In the genomic region with DNA sequence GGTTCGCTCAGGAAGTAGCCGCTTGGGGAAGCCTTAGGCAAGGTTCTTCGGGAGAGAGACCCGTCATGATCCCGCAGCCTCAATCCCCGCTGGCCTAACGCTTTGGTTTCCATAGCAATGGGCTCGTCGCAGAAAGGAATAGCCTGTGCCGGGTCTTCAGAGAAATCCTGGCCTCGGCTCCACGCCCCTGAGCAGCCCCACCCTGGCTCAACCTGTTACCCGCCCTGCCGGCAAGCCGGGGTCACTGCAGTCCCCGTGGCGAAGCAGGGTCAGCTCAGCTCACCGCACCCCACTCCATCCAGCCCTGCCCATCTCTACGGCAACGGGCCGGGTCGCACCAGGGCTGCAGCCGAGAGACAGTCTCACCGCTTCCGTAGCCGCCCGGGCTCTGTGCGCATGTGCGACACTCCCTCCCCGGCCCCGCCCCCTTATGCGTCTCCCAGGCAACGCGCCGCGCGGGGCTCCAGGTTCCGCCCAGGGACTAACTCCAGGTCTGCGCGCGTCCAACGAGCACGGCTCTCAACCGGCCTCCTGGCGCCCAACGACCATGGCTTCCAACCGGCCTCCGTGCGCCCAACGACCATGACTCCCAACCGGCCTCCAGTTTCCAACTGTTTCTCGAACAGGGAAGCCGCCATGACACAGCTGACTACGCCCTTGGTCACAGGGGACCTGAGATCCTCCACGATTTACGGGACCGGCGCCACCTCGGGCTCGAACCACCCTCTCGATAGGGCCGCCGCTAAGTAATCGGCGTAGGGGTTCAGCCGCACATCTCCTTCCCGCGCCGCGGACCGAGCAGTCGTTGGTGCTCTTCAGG, we compare ENCODE assay signal across 8 cellular contexts.
DNase-seq lines count a peak whose midpoint lies in the region; TF ChIP-seq lines count a peak whose summit lies in the region.

A gene (minus strand): TSS at position 390 of the 820 bp plus-strand sequence. CDS start 3,872 bp downstream, outside the sequence.

- H3K9me3 ChIP-seq in SK-N-MC (ENCODE audit: low read depth, low read length): no peaks in the 10 kb centered on the region

- peak within 1 kb of the TSS; percentile 84 for H3K27ac Mint-ChIP-seq in activated naive CD4-positive, alpha-beta T cell treated with anti-CD3 and anti-CD28 coated beads, Interleukin-2, amount 10 ng/mL, durations not matched to agents 7 days and 5 days

- H3K4me1 Mint-ChIP-seq in activated naive CD4-positive, alpha-beta T cell treated with anti-CD3 and anti-CD28 coated beads, Interleukin-2, amount 10 ng/mL, durations not matched to agents 7 days and 5 days: peaks cover 16% of the 10 kb centered on the region

- peak within 1 kb of the TSS; percentile 97 for H3K4me3 Mint-ChIP-seq in activated naive CD4-positive, alpha-beta T cell treated with anti-CD3 and anti-CD28 coated beads, Interleukin-2, amount 10 ng/mL, durations not matched to agents 7 days and 5 days

- POLR2A ChIA-PET in HEK293T (lab: Yijun Ruan, JAX): interaction anchor here (0.6 to 1.6 kb wide), 7 partner anchors 11 to 73 kb away, joined by 3 to 4 read pairs (median 3); a partner anchor contains a TSS

- peak within 1 kb of the TSS; percentile 84 for H3K4me3 ChIP-seq in SK-N-MC

- DNase-seq in GM04504 (ENCODE audit: low read depth): peak; percentile 78
- DNase-seq in HEK293T (ENCODE audit: extremely low spot score): peak; percentile 99
- DNase-seq in NAMALWA (ENCODE audit: low spot score): peak; percentile 92
- DNase-seq in SK-N-MC (ENCODE audit: low read depth, low spot score): no peak
- peak; percentile 95 for DNase-seq in activated naive CD4-positive, alpha-beta T cell treated with anti-CD3 and anti-CD28 coated beads, Interleukin-2, amount 10 ng/mL, durations not matched to agents 7 days and 5 days
- peak; percentile 99 for DNase-seq in germinal center (ENCODE audit: low spot score)
- DNase-seq in non-pigmented ciliary epithelial cell (ENCODE audit: low read depth): peak; percentile 27
- DNase-seq in superior temporal gyrus (ENCODE audit: extremely low spot score): peak; percentile 90

- H3K36me3 Mint-ChIP-seq in activated naive CD4-positive, alpha-beta T cell treated with anti-CD3 and anti-CD28 coated beads, Interleukin-2, amount 10 ng/mL, durations not matched to agents 7 days and 5 days: peaks cover 14% of the 10 kb centered on the region

- peak within 1 kb of the TSS; percentile 43 for H3K9ac ChIP-seq in SK-N-MC (ENCODE audit: insufficient read length)

- H3K36me3 ChIP-seq in SK-N-MC (ENCODE audit: insufficient read depth, low read length): no peaks in the 10 kb centered on the region

- H3K9me3 Mint-ChIP-seq in activated naive CD4-positive, alpha-beta T cell treated with anti-CD3 and anti-CD28 coated beads, Interleukin-2, amount 10 ng/mL, durations not matched to agents 7 days and 5 days: no peaks in the 10 kb centered on the region

- H3K27ac ChIP-seq in SK-N-MC: no peak within 1 kb of the TSS

- H3K27me3 Mint-ChIP-seq in activated naive CD4-positive, alpha-beta T cell treated with anti-CD3 and anti-CD28 coated beads, Interleukin-2, amount 10 ng/mL, durations not matched to agents 7 days and 5 days: peaks cover 23% of the 10 kb centered on the region

- CTCF ChIA-PET in HEK293T (lab: Yijun Ruan, JAX): interaction anchor here (0.8 to 1.0 kb wide), 2 partner anchors 12 to 33 kb away, joined by 3 read pairs; no protein-coding TSS in a partner anchor
- CTCF ChIA-PET in activated naive CD4-positive, alpha-beta T cell treated with anti-CD3 and anti-CD28 coated beads, Interleukin-2, amount 10 ng/mL, durations not matched to agents 7 days and 5 days (lab: Charles Lee): interaction anchor here (1.3 to 3.0 kb wide), 3 partner anchors 17 to 87 kb away, joined by 4 to 19 read pairs (median 12); a partner anchor contains a TSS

TF ChIP-seq in HEK293T, 16 proteins besides CTCF, POLR2A, EP300 and RAD21:
- TF ChIP-seq L3MBTL2 (conservative IDR thresholded peaks at IDR 0.05): peak; percentile 69; the same call in 1 of the 2 replicates
- TF ChIP-seq FOXK2 (IDR thresholded peaks at IDR 0.05): no peak
- no peak for TF ChIP-seq BHLHE40 (IDR thresholded peaks at IDR 0.05; ENCODE audit: borderline replicate concordance)
